ENCODE assay signal across 1 cellular context in genomic region chr10:102644646-102645387, GRCh38.
TF ChIP-seq lines count a peak whose summit lies in the region.

No MANE protein-coding gene starts in this region.

TF ChIP-seq in HEK293, 187 proteins besides CTCF, POLR2A, EP300 and RAD21 (continued from another document and continues in another):
- TF ChIP-seq ZNF449 (tag by site-specific recombination; IDR thresholded peaks at IDR 0.05) (peak; percentile 37; the same call in 1 of the 2 replicates), ZBTB6 (tag by site-specific recombination; IDR thresholded peaks at IDR 0.05) (0 out of 2 replicates have a peak, but pooled peaks have one; percentile 37), ZNF580 (tag by site-specific recombination; IDR thresholded peaks at IDR 0.05) (peak; percentile 73), ZNF24 (tag by site-specific recombination; IDR thresholded peaks at IDR 0.05) (0 out of 2 replicates have a peak, but pooled peaks have one; percentile 23), ZNF707 (tag by site-specific recombination; IDR thresholded peaks at IDR 0.05) (no peak), ZNF624 (tag by site-specific recombination; IDR thresholded peaks at IDR 0.05) (no peak), ZNF600 (tag by site-specific recombination; IDR thresholded peaks at IDR 0.05) (peak; percentile 97), SP3 (tag by site-specific recombination; IDR thresholded peaks at IDR 0.05) (peak; percentile 40; the same call in 1 of the 2 replicates), ZNF311 (tag by site-specific recombination; IDR thresholded peaks at IDR 0.05; ENCODE audit: borderline replicate concordance) (no peak), PRDM4 (tag by site-specific recombination; IDR thresholded peaks at IDR 0.05) (peak; percentile 48; the same call in 1 of the 2 replicates), SP7 (tag by site-specific recombination; IDR thresholded peaks at IDR 0.05) (peak; percentile 84; the same call in 1 of the 2 replicates), ZSCAN4 (tag by site-specific recombination; IDR thresholded peaks at IDR 0.05) (peak; percentile 80), ZNF2 (tag by site-specific recombination; IDR thresholded peaks at IDR 0.05) (peak; percentile 90), GLIS1 (tag by site-specific recombination; IDR thresholded peaks at IDR 0.05) (peak; percentile 88), ZFP37 (tag by site-specific recombination; IDR thresholded peaks at IDR 0.05) (peak; percentile 91), ZNF366 (tag by site-specific recombination; conservative IDR thresholded peaks at IDR 0.05) (no peak; the same call in 1 of the 2 replicates), BCL11B (tag by site-specific recombination; IDR thresholded peaks at IDR 0.05; ENCODE audit: low read depth) (peak; percentile 62; the same call in 1 of the 2 replicates), ZNF501 (tag by site-specific recombination; IDR thresholded peaks at IDR 0.05) (peak; percentile 98), ZEB2 (tag by site-specific recombination; IDR thresholded peaks at IDR 0.05) (peak; percentile 95), ZNF133 (tag by site-specific recombination; IDR thresholded peaks at IDR 0.05) (no peak), INSM2 (tag by site-specific recombination; IDR thresholded peaks at IDR 0.05) (peak; percentile 71; the same call in 1 of the 2 replicates), ATF2 (tag by site-specific recombination; IDR thresholded peaks at IDR 0.05; ENCODE audit: low read depth) (peak; percentile 4; the same call in 1 of the 2 replicates), HIC1 (tag by site-specific recombination; IDR thresholded peaks at IDR 0.05) (peak; percentile 96), ZNF335 (tag by site-specific recombination; conservative IDR thresholded peaks at IDR 0.05) (peak; percentile 89), KLF16 (tag by site-specific recombination; IDR thresholded peaks at IDR 0.05) (peak; percentile 90), ZBTB8A (tag by site-specific recombination; IDR thresholded peaks at IDR 0.05) (peak; percentile 98), ZNF639 (tag by site-specific recombination; IDR thresholded peaks at IDR 0.05) (peak; percentile 32; the same call in 1 of the 2 replicates), ZBTB49 (tag by site-specific recombination; IDR thresholded peaks at IDR 0.05; ENCODE audit: low read depth) (no peak), PBX3 (CRISPR knock-in tag; IDR thresholded peaks at IDR 0.05) (peak; percentile 91; the same call in 1 of the 2 replicates), ZBTB1 (tag by site-specific recombination; IDR thresholded peaks at IDR 0.05) (peak; percentile 85; the same call in 1 of the 2 replicates), ZFP69B (tag by site-specific recombination; IDR thresholded peaks at IDR 0.05) (peak; percentile 49; the same call in 1 of the 2 replicates), ZBTB20 (tag by site-specific recombination; IDR thresholded peaks at IDR 0.05) (peak; percentile 93), GLIS2 (tag by site-specific recombination; IDR thresholded peaks at IDR 0.05) (peak; percentile 86), ZNF837 (tag by site-specific recombination; IDR thresholded peaks at IDR 0.05) (peak; percentile 98), FEZF1 (tag by site-specific recombination; IDR thresholded peaks at IDR 0.05) (peak; percentile 45; the same call in 1 of the 2 replicates), ZSCAN5A (tag by site-specific recombination; IDR thresholded peaks at IDR 0.05) (peak; percentile 83; the same call in 1 of the 2 replicates), ZNF121 (tag by site-specific recombination; IDR thresholded peaks at IDR 0.05) (0 out of 2 replicates have a peak, but pooled peaks have one; percentile 27), ZSCAN16 (tag by site-specific recombination; IDR thresholded peaks at IDR 0.05) (no peak; the same call in 1 of the 2 replicates), ZFHX2 (tag by site-specific recombination; conservative IDR thresholded peaks at IDR 0.05) (peak; percentile 98)
